Comparison of ENCODE assay signal across 12 cellular contexts in the genomic region with DNA sequence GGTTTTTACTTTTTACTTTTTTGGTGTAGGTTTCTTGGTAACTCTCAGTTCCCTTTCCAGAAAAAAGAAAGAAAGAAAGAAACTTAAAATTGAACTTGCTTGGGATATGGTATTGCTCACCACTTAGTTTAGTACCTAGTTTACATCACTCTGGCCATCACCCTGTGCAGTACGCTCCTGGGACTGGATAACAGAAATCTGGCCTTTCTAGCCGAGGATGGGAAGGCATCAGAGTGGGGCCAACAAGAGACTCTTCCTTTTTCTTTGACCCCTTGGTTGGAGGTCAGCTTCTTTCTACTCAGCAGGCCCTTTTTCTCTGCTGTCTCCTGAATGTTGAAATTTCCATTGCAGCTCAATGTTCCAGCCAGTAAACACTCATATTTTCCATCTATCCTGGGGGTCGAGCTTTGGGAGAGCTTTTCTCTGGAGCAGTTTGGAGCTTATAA.
DNase-seq lines count a peak whose midpoint lies in the region; ATAC-seq and TF ChIP-seq lines count a peak whose summit lies in the region.
"Had no signal": no experiment of that assay in that cellular context is flagged by ENCODE, and none has a peak within 500 bp of the region (broad histone marks: within the 10 kb centered on the region; RNA-seq: fewer than 3 reads in every experiment).

No MANE protein-coding gene starts in this region.

- POLR2A ChIA-PET in Caco-2 (lab: Charles Lee) = interaction anchor here (1.2 kb wide), 1 partner anchor 36 kb away, joined by 5 read pairs; no protein-coding TSS in a partner anchor
- POLR2A ChIA-PET in activated CD8-positive, alpha-beta T cell treated with anti-CD3 and anti-CD28 coated beads, Interleukin-2, amount 10 ng/mL, durations not matched to agents 7 days and 5 days (lab: Charles Lee) = no interaction called here
- POLR2A ChIA-PET in naive thymus-derived CD4-positive, alpha-beta T cell (lab: Charles Lee) = interaction anchor here (0.6 kb wide), 1 partner anchor 1755 kb away, joined by 6 read pairs; no protein-coding TSS in a partner anchor

- no peak for TF ChIP-seq CTCF in Caco-2 (IDR thresholded peaks at IDR 0.05; ENCODE audit: insufficient read depth in 1 of 2, low read depth in 1 of 2, low read length in 1 of 2, severe bottlenecking in 1 of 2, unreplicated experiment in 1 of 2)

- no peak overlapping the region for H3K4me3 Mint-ChIP-seq in Caco-2 (ENCODE audit: unreplicated experiment)
- no peak overlapping the region for H3K4me3 Mint-ChIP-seq in activated CD8-positive, alpha-beta T cell treated with anti-CD3 and anti-CD28 coated beads, Interleukin-2, amount 10 ng/mL, durations not matched to agents 7 days and 5 days
- no peak overlapping the region for H3K4me3 Mint-ChIP-seq in naive thymus-derived CD4-positive, alpha-beta T cell
- H3K4me3 Mint-ChIP-seq: activated T-cell treated with anti-CD3 and anti-CD28 coated beads, Interleukin-2, amount 50 U/mL, for 72 hours; stimulated activated naive CD8-positive, alpha-beta T cell treated with anti-CD3 and anti-CD28 coated beads, Interleukin-15, Interleukin-2, amounts not matched to agents 100 ng/mL and 50 ng/mL, for 24 hours had no signal

- no peak overlapping the region for H3K4me3 ChIP-seq in Caco-2 (ENCODE audit: low read depth, low read length)
- no peak overlapping the region for H3K4me3 ChIP-seq in naive thymus-derived CD4-positive, alpha-beta T cell (ENCODE audit: low read length)

- peaks cover 38% of the 10 kb centered on the region for H3K4me1 Mint-ChIP-seq in Caco-2 (ENCODE audit: low read depth, unreplicated experiment)
- H3K4me1 Mint-ChIP-seq in activated CD8-positive, alpha-beta T cell treated with anti-CD3 and anti-CD28 coated beads, Interleukin-2, amount 10 ng/mL, durations not matched to agents 7 days and 5 days (ENCODE audit: low read depth) = peaks cover 7% of the 10 kb centered on the region
- peaks cover 0 to 24% (median 4%) of the 10 kb centered on the region in 7 donors for H3K4me1 Mint-ChIP-seq in naive thymus-derived CD4-positive, alpha-beta T cell

- DNase-seq in Caco-2 = no peak
- peak; percentile 66 for DNase-seq in amniotic epithelial cell (ENCODE audit: low read depth)
- no peak for DNase-seq in left ventricle myocardium superior
- peak; percentile 22 for DNase-seq in renal cortical epithelial cell (ENCODE audit: low read depth)
- DNase-seq in activated CD8-positive, alpha-beta T cell treated with anti-CD3 and anti-CD28 coated beads, Interleukin-2, amount 10 ng/mL, durations not matched to agents 7 days and 5 days = no peak
- DNase-seq in SIG-M5 (lab: John Stamatoyannopoulos, UW) = no peak
- DNase-seq in naive thymus-derived CD4-positive, alpha-beta T cell = no peak
- no peak for DNase-seq in 8988T
- DNase-seq: activated T-cell treated with anti-CD3 and anti-CD28 coated beads, Interleukin-2, amount 50 U/mL, for 72 hours; NCI-H2081; NK-92 treated with Interleukin-12 subunit alpha and Interleukin-12 subunit beta, amount 100 ng/mL, for 24 hours had no signal

- H3K4me1 ChIP-seq in Caco-2 = peaks cover 66% of the 10 kb centered on the region
- H3K4me1 ChIP-seq in naive thymus-derived CD4-positive, alpha-beta T cell (ENCODE audit: control insufficient read depth in 2 of 2, insufficient read depth in 2 of 2, low read length in 2 of 2) = no peaks in the 10 kb centered on the region

- CTCF ChIA-PET in Caco-2 (lab: Charles Lee) = interaction anchor here (1.7 kb wide), 1 partner anchor 36 kb away, joined by 11 read pairs; no protein-coding TSS in a partner anchor
- CTCF ChIA-PET in activated CD8-positive, alpha-beta T cell treated with anti-CD3 and anti-CD28 coated beads, Interleukin-2, amount 10 ng/mL, durations not matched to agents 7 days and 5 days (lab: Charles Lee) = interaction anchor here (1.5 kb wide), 1 partner anchor 81 kb away, joined by 3 read pairs; no protein-coding TSS in a partner anchor
- CTCF ChIA-PET in naive thymus-derived CD4-positive, alpha-beta T cell (lab: Charles Lee) = no interaction called here

- H3K27me3 Mint-ChIP-seq in Caco-2 (ENCODE audit: insufficient read depth, unreplicated experiment) = no peaks in the 10 kb centered on the region
- H3K27me3 Mint-ChIP-seq in activated CD8-positive, alpha-beta T cell treated with anti-CD3 and anti-CD28 coated beads, Interleukin-2, amount 10 ng/mL, durations not matched to agents 7 days and 5 days (ENCODE audit: low read depth) = no peaks in the 10 kb centered on the region
- no peaks in the 10 kb centered on the region for H3K27me3 Mint-ChIP-seq in naive thymus-derived CD4-positive, alpha-beta T cell
- H3K27me3 Mint-ChIP-seq: stimulated activated naive CD8-positive, alpha-beta T cell treated with anti-CD3 and anti-CD28 coated beads, Interleukin-15, Interleukin-2, amounts not matched to agents 100 ng/mL and 50 ng/mL, for 24 hours had no signal

- intact Hi-C loops in Caco-2 (cut with micrococcal nuclease; ENCODE audit: unreplicated experiment) (no loop called here), left ventricle myocardium superior (cut with micrococcal nuclease) (no loop called here)
- intact Hi-C loops in naive thymus-derived CD4-positive, alpha-beta T cell (cut with micrococcal nuclease) = no loop called here

- H3K9me3 Mint-ChIP-seq in Caco-2 (ENCODE audit: unreplicated experiment) = no peaks in the 10 kb centered on the region
- no peaks in the 10 kb centered on the region for H3K9me3 Mint-ChIP-seq in activated CD8-positive, alpha-beta T cell treated with anti-CD3 and anti-CD28 coated beads, Interleukin-2, amount 10 ng/mL, durations not matched to agents 7 days and 5 days (ENCODE audit: insufficient read depth)
- no peaks in the 10 kb centered on the region for H3K9me3 Mint-ChIP-seq in naive thymus-derived CD4-positive, alpha-beta T cell
- H3K9me3 Mint-ChIP-seq: activated T-cell treated with anti-CD3 and anti-CD28 coated beads, Interleukin-2, amount 50 U/mL, for 72 hours; stimulated activated naive CD8-positive, alpha-beta T cell treated with anti-CD3 and anti-CD28 coated beads, Interleukin-15, Interleukin-2, amounts not matched to agents 100 ng/mL and 50 ng/mL, for 24 hours had no signal

- ATAC-seq in left ventricle myocardium superior = peak; percentile 52
- ATAC-seq in activated CD8-positive, alpha-beta T cell treated with anti-CD3 and anti-CD28 coated beads, Interleukin-2, amount 10 ng/mL, durations not matched to agents 7 days and 5 days = no peak
- ATAC-seq in naive thymus-derived CD4-positive, alpha-beta T cell = no peak
- ATAC-seq: activated T-cell treated with anti-CD3 and anti-CD28 coated beads, Interleukin-2, amount 50 U/mL, for 72 hours had no signal

- no peaks in the 10 kb centered on the region for H3K27me3 ChIP-seq in Caco-2 (replicated peaks; ENCODE audit: control insufficient read depth, insufficient read depth, low read length)
- no peaks in the 10 kb centered on the region for H3K27me3 ChIP-seq in naive thymus-derived CD4-positive, alpha-beta T cell (ENCODE audit: control insufficient read depth in 2 of 2, insufficient read depth in 2 of 2, low read length in 2 of 2)

- peak overlapping the region; percentile 43 for H3K27ac Mint-ChIP-seq in Caco-2 (ENCODE audit: unreplicated experiment)
- H3K27ac Mint-ChIP-seq in activated CD8-positive, alpha-beta T cell treated with anti-CD3 and anti-CD28 coated beads, Interleukin-2, amount 10 ng/mL, durations not matched to agents 7 days and 5 days = no peak overlapping the region
- peak overlapping the region in 1 of 9 donors; percentile 37 for H3K27ac Mint-ChIP-seq in naive thymus-derived CD4-positive, alpha-beta T cell
- H3K27ac Mint-ChIP-seq: activated T-cell treated with anti-CD3 and anti-CD28 coated beads, Interleukin-2, amount 50 U/mL, for 72 hours; stimulated activated naive CD8-positive, alpha-beta T cell treated with anti-CD3 and anti-CD28 coated beads, Interleukin-15, Interleukin-2, amounts not matched to agents 100 ng/mL and 50 ng/mL, for 24 hours had no signal

- no peaks in the 10 kb centered on the region for H3K9me3 ChIP-seq in Caco-2
- no peaks in the 10 kb centered on the region for H3K9me3 ChIP-seq in naive thymus-derived CD4-positive, alpha-beta T cell (ENCODE audit: control insufficient read depth in 2 of 3, low read length in 3 of 3)

- H3K36me3 Mint-ChIP-seq in Caco-2 (ENCODE audit: insufficient read depth, unreplicated experiment) = peaks cover 34% of the 10 kb centered on the region
- H3K36me3 Mint-ChIP-seq in activated CD8-positive, alpha-beta T cell treated with anti-CD3 and anti-CD28 coated beads, Interleukin-2, amount 10 ng/mL, durations not matched to agents 7 days and 5 days (ENCODE audit: low read depth) = peaks cover 16% of the 10 kb centered on the region
- peaks cover 0 to 46% (median 17%) of the 10 kb centered on the region in 5 donors for H3K36me3 Mint-ChIP-seq in naive thymus-derived CD4-positive, alpha-beta T cell

- no TSS peak for BruUV-seq in Caco-2 (replicated peaks; lab: Mats Ljungman, UMichigan)

- peaks cover 3% of the 10 kb centered on the region for H3K36me3 ChIP-seq in Caco-2 (ENCODE audit: control insufficient read depth, insufficient read depth, low read length)
- peaks cover 0 to 6% (median 5%) of the 10 kb centered on the region in 3 experiments for H3K36me3 ChIP-seq in naive thymus-derived CD4-positive, alpha-beta T cell (ENCODE audit: control insufficient read depth in 2 of 3, insufficient read depth in 3 of 3, low read length in 3 of 3)

- no peak overlapping the region for H3K27ac ChIP-seq in naive thymus-derived CD4-positive, alpha-beta T cell (ENCODE audit: low read depth, low read length)

Comparison
In these comparisons a context has a peak if more than half of its experiments do, and no peak if none do; other contexts are left out.
1. DNase-seq: peak in amniotic epithelial cell (single experiment) and renal cortical epithelial cell (single experiment); none in Caco-2 (0 of 2), left ventricle myocardium superior (single experiment), activated CD8-positive, alpha-beta T cell treated with anti-CD3 and anti-CD28 coated beads, Interleukin-2, amount 10 ng/mL, durations not matched to agents 7 days and 5 days (single experiment), SIG-M5 (single experiment), naive thymus-derived CD4-positive, alpha-beta T cell (0 of 9) and 8988T (single experiment).